Comparison of ENCODE assay signal across 7 cellular contexts in genomic region chr5:4879693-4880303, GRCh38.
DNase-seq lines count a peak whose midpoint lies in the region; ATAC-seq and TF ChIP-seq lines count a peak whose summit lies in the region.

No MANE protein-coding gene starts in this region.

- peaks cover 14% of the 10 kb centered on the region for H3K4me1 Mint-ChIP-seq in brain

- no peak for TF ChIP-seq EP300 in Ishikawa (IDR thresholded peaks at IDR 0.05; ENCODE audit: borderline replicate concordance)

- no peaks in the 10 kb centered on the region for H3K9me3 Mint-ChIP-seq in brain

- TF ChIP-seq RAD21 in Ishikawa (IDR thresholded peaks at IDR 0.05; ENCODE audit: low read depth): peak; percentile 84

- peaks cover 4% of the 10 kb centered on the region for H3K27me3 Mint-ChIP-seq in brain

- no peak overlapping the region for H3K4me3 Mint-ChIP-seq in brain

- peak overlapping the region in 2 of 5 experiments; percentile 48 to 83 for H3K27ac Mint-ChIP-seq in brain

- TF ChIP-seq CTCF in brain (conservative IDR thresholded peaks at IDR 0.05): peak; percentile 93 to 94

- DNase-seq in GM03348 (ENCODE audit: low spot score): peak; percentile 91
- DNase-seq in RKO (ENCODE audit: low spot score): peak; percentile 60
- DNase-seq in iris pigment epithelial cell (ENCODE audit: low read depth): peak; percentile 51
- DNase-seq in stimulated activated CD4-positive, alpha-beta T cell treated with anti-CD3 and anti-CD28 coated beads, Interleukin-15, amount 100 ng/mL, for 48 hours (ENCODE audit: low read depth in 2 of 2): peak; percentile 10 to 31

- H3K36me3 Mint-ChIP-seq in brain: no peaks in the 10 kb centered on the region

- peak; percentile 75 for ATAC-seq in GM21526 (IDR thresholded peaks at IDR 0.05; ENCODE audit: low FRiP score, unreplicated experiment)

TF ChIP-seq in Ishikawa, 13 proteins besides CTCF, POLR2A, EP300 and RAD21:
- TF ChIP-seq CEBPB (IDR thresholded peaks at IDR 0.05) (no peak), TEAD4 (IDR thresholded peaks at IDR 0.05) (no peak), EGR1 (IDR thresholded peaks at IDR 0.05) (no peak), TAF1 (IDR thresholded peaks at IDR 0.05; ENCODE audit: low read depth) (no peak), TCF12 (IDR thresholded peaks at IDR 0.05; ENCODE audit: low read depth) (no peak), YY1 (IDR thresholded peaks at IDR 0.05; ENCODE audit: low read depth) (no peak), ZBTB7A (IDR thresholded peaks at IDR 0.05; ENCODE audit: low read depth) (no peak)
- TF ChIP-seq, protein P1, sequence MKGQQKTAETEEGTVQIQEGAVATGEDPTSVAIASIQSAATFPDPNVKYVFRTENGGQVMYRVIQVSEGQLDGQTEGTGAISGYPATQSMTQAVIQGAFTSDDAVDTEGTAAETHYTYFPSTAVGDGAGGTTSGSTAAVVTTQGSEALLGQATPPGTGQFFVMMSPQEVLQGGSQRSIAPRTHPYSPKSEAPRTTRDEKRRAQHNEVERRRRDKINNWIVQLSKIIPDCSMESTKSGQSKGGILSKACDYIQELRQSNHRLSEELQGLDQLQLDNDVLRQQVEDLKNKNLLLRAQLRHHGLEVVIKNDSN (IDR thresholded peaks at IDR 0.05): no peak
- TF ChIP-seq, protein P2, sequence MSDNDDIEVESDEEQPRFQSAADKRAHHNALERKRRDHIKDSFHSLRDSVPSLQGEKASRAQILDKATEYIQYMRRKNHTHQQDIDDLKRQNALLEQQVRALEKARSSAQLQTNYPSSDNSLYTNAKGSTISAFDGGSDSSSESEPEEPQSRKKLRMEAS (IDR thresholded peaks at IDR 0.05): no peak
TF ChIP-seq in Ishikawa: peak in this region for 0.

Comparison
In these comparisons a context has a peak if more than half of its experiments do, and no peak if none do; other contexts are left out.
1. Peak in every context shown above with its lines: DNase-seq and ATAC-seq.
2. DNase-seq: peak in every context shown above with its lines; median percentile 91 in GM03348; 60 in RKO; 51 in iris pigment epithelial cell; 20 in stimulated activated CD4-positive, alpha-beta T cell treated with anti-CD3 and anti-CD28 coated beads, Interleukin-15, amount 100 ng/mL, for 48 hours.